Comparison of ENCODE assay signal across 9 cellular contexts in genomic region chr5:89343666-89344065, GRCh38.
DNase-seq lines count a peak whose midpoint lies in the region; ATAC-seq lines count a peak whose summit lies in the region.
"Had no signal": no experiment of that assay in that cellular context is flagged by ENCODE, and none has a peak within 500 bp of the region (broad histone marks: within the 10 kb centered on the region; RNA-seq: fewer than 3 reads in every experiment).

No MANE protein-coding gene starts in this region.

- H3K27me3 Mint-ChIP-seq in memory B cell, result no peaks in the 10 kb centered on the region
- H3K27me3 Mint-ChIP-seq: brain had no signal

- DNase-seq in NCI-H2029 (lab: John Stamatoyannopoulos, UW), result peak; percentile 81
- DNase-seq in memory B cell (ENCODE audit: low spot score in 2 of 2), result peak; percentile 12 to 29
- no peak for DNase-seq in LoVo (ENCODE audit: low spot score)
- no peak for DNase-seq in ecto neural progenitor cell (ENCODE audit: low spot score)
- DNase-seq in COLO829 (ENCODE audit: low spot score), result no peak
- DNase-seq in NCI-H1694 treated with DMSO at 0.1 percent for 48 hours (lab: John Stamatoyannopoulos, UW), result no peak

- peaks cover 21% of the 10 kb centered on the region for H3K4me1 Mint-ChIP-seq in memory B cell

- no peaks in the 10 kb centered on the region for H3K36me3 Mint-ChIP-seq in memory B cell
- H3K36me3 Mint-ChIP-seq: brain had no signal

- peak overlapping the region; percentile 62 for H3K27ac Mint-ChIP-seq in memory B cell

- ATAC-seq in GM19025 (IDR thresholded peaks at IDR 0.05; ENCODE audit: low read depth, unreplicated experiment) (peak; percentile 94), HG02840 (IDR thresholded peaks at IDR 0.05; ENCODE audit: low FRiP score, unreplicated experiment) (peak; percentile 89), memory B cell (ENCODE audit: low read depth) (peak; percentile 95)

- H3K9me3 Mint-ChIP-seq in memory B cell, result peaks cover 2% of the 10 kb centered on the region
- H3K9me3 Mint-ChIP-seq: brain had no signal

- H3K4me3 Mint-ChIP-seq in memory B cell, result no peak overlapping the region
- H3K4me3 Mint-ChIP-seq: brain had no signal

Comparison
In these comparisons a context has a peak if more than half of its experiments do, and no peak if none do; other contexts are left out.
1. DNase-seq: peak in NCI-H2029 (single experiment) and memory B cell (2 of 2); none in LoVo (single experiment), ecto neural progenitor cell (single experiment), COLO829 (single experiment) and NCI-H1694 treated with DMSO at 0.1 percent for 48 hours (single experiment).
2. Peak in every context shown above with its lines, with median percentiles within 50 percentile points of each other: ATAC-seq.